17 cellular contexts compared by ENCODE assay signal in genomic region chr6:142561511-142562265, GRCh38.
"Had no signal": no experiment of that assay in that cellular context is flagged by ENCODE, and none has a peak within 500 bp of the region (broad histone marks: within the 10 kb centered on the region; RNA-seq: fewer than 3 reads in every experiment).

No MANE protein-coding gene starts in this region.

- H3K4me3 ChIP-seq: breast epithelium, lower lobe of right lung, tibial artery, vagina had no signal

- H3K27ac ChIP-seq: breast epithelium, lower lobe of right lung, parathyroid adenoma, tibial artery, vagina had no signal

- ATAC-seq: esophagus mucosa, left cardiac atrium, lower lobe of right lung, SK-N-SH treated with all-trans-retinoic acid at 6 μM for 48 hours had no signal

- DNase-seq: activated CD4-positive, alpha-beta T cell treated with anti-CD3 and anti-CD28 coated beads, Interleukin-2, amount 50 U/mL, for 48 hours; activated CD4-positive, CD25-positive, alpha-beta regulatory T cell; activated CD8-positive, alpha-beta memory T cell treated with anti-CD3 and anti-CD28 coated beads, Interleukin-2, amount 50 U/mL, for 4 hours; activated gamma-delta T cell; anterior cingulate cortex; left cardiac atrium; lower lobe of right lung; midbrain; stimulated activated CD4-positive, alpha-beta T cell treated with anti-CD3 and anti-CD28 coated beads, Interleukin-15, amount 100 ng/mL, for 24 hours; stimulated activated CD4-positive, alpha-beta T cell treated with anti-CD3 and anti-CD28 coated beads, Interleukin-4, amount 100 ng/mL, for 24 hours; T-helper 2 cell; tibial artery had no signal

- H3K27me3 ChIP-seq: breast epithelium, tibial artery, vagina had no signal

- H3K4me1 ChIP-seq: breast epithelium, lower lobe of right lung, parathyroid adenoma, vagina had no signal

- H3K9me3 ChIP-seq: breast epithelium, lower lobe of right lung, tibial artery, vagina had no signal

- H3K36me3 ChIP-seq: breast epithelium, lower lobe of right lung, tibial artery, vagina had no signal
